In genomic region chr5:8633706-8634105, GRCh38 we compare ENCODE assay signal across 17 cellular contexts.
DNase-seq lines count a peak whose midpoint lies in the region; ATAC-seq and TF ChIP-seq lines count a peak whose summit lies in the region.
"Had no signal": no experiment of that assay in that cellular context is flagged by ENCODE, and none has a peak within 500 bp of the region (broad histone marks: within the 10 kb centered on the region; RNA-seq: fewer than 3 reads in every experiment).

No MANE protein-coding gene starts in this region.

- DNase-seq in DMS 273 (lab: John Stamatoyannopoulos, UW; ENCODE audit: unreplicated experiment) (peak; percentile 59), LHCN-M2 (ENCODE audit: low read depth) (peak; percentile 4), dedifferentiated amniotic fluid mesenchymal stem cell (ENCODE audit: extremely low spot score) (peak; percentile 16), kidney tubule cell (ENCODE audit: low spot score) (peak; percentile 86), aorta (no peak), stomach (no peak), OCI-M1 (lab: John Stamatoyannopoulos, UW) (no peak)
- DNase-seq in activated T-cell treated with anti-CD3 and anti-CD28 coated beads, Interleukin-2, amount 50 U/mL, for 48 hours, result no peak
- DNase-seq: activated CD8-positive, alpha-beta T cell treated with anti-CD3 and anti-CD28 coated beads for 36 hours; DMS79 treated with DMSO at 0.1 percent for 48 hours; effector CD8-positive, alpha-beta T cell; heart right ventricle; left colon; MG63; naive B cell; NCI-H2107 had no signal

- H3K4me1 ChIP-seq in aorta (ENCODE audit: control insufficient read depth in 1 of 2, insufficient read depth in 2 of 2, low read length in 2 of 2), result no peaks in the 10 kb centered on the region
- H3K4me1 ChIP-seq in stomach, result no peaks in the 10 kb centered on the region
- H3K4me1 ChIP-seq: breast epithelium, heart right ventricle had no signal

- no peak for ATAC-seq in aorta (ENCODE audit: low FRiP score)
- ATAC-seq: activated CD8-positive, alpha-beta T cell treated with anti-CD3 and anti-CD28 coated beads for 36 hours; heart right ventricle; left colon had no signal

- H3K9me3 ChIP-seq in aorta (ENCODE audit: control insufficient read depth, low read length) (no peaks in the 10 kb centered on the region), stomach (no peaks in the 10 kb centered on the region)
- H3K9me3 ChIP-seq: breast epithelium, MG63 had no signal

- 28 to 36% methylated on average over 2 of the region's 2 CpGs for WGBS in aorta, 2 donors
- WGBS in stomach, 5 donors, result 4 to 22% (median 19%) methylated on average over 2 of the region's 2 CpGs

- no peak for TF ChIP-seq EP300 in stomach (IDR thresholded peaks at IDR 0.05)

- H3K27ac ChIP-seq in aorta (ENCODE audit: low read depth in 1 of 2, low read length in 2 of 2), result no peak overlapping the region
- no peak overlapping the region for H3K27ac ChIP-seq in stomach
- H3K27ac ChIP-seq: breast epithelium, heart right ventricle had no signal

- H3K4me3 ChIP-seq in aorta (ENCODE audit: low read length in 2 of 2) (no peak overlapping the region), stomach (no peak overlapping the region)
- H3K4me3 ChIP-seq: breast epithelium, heart right ventricle, MG63 had no signal

- TF ChIP-seq POLR2A in stomach (IDR thresholded peaks at IDR 0.05), result no peak

- intact Hi-C loops in aorta (cut with DNase I) (no loop called here), stomach (cut with DNase I; ENCODE audit: low total_unique reads) (no loop called here)

- H3K36me3 ChIP-seq in aorta (ENCODE audit: control insufficient read depth in 1 of 2, insufficient read depth in 2 of 2, low read length in 1 of 2) (no peaks in the 10 kb centered on the region), stomach (no peaks in the 10 kb centered on the region)
- H3K36me3 ChIP-seq: breast epithelium, heart right ventricle, MG63 had no signal

- H3K27me3 ChIP-seq in aorta (ENCODE audit: control insufficient read depth in 1 of 2, insufficient read depth in 2 of 2, low read length in 1 of 2), result no peaks in the 10 kb centered on the region
- H3K27me3 ChIP-seq in stomach, result no peaks in the 10 kb centered on the region
- H3K27me3 ChIP-seq: breast epithelium, heart right ventricle, MG63 had no signal

- no peak for TF ChIP-seq CTCF in stomach (IDR thresholded peaks at IDR 0.05)

Comparison
In these comparisons a context has a peak if more than half of its experiments do, and no peak if none do; other contexts are left out.
1. DNase-seq: peak in DMS 273 (single experiment), LHCN-M2 (single experiment), dedifferentiated amniotic fluid mesenchymal stem cell (single experiment) and kidney tubule cell (single experiment); none in activated T-cell treated with anti-CD3 and anti-CD28 coated beads, Interleukin-2, amount 50 U/mL, for 48 hours (0 of 2), aorta (0 of 2), stomach (single experiment) and OCI-M1 (single experiment).